Comparison of ENCODE assay signal across 8 cellular contexts in the genomic region with DNA sequence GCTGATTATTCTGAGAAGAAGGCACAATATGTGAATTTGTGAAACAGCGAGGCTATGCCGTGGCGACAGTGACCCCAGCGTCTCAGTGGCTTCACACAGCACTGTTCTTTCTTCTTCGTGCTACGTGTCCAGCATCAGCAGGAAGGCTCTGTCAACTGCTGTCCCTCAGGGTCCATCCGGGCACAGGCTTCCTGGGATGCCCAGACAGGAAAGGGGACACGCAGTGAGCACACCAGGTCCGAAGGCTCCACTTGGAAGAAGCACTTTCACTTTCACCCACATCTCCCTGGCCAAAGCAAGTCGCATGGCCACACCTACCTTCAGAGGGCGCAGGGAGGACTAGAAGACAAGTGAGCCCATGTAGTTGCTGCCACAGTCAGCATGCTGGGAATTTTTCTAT. TPM values are rescaled to one million over a fixed set of nuclear protein-coding genes. Genes with fewer than 3 reads are reported as not detected.
A peak's percentile ranks its signal among the peaks of the same experiment; 100 is the strongest.
DNase-seq lines count a peak whose midpoint lies in the region; ATAC-seq and TF ChIP-seq lines count a peak whose summit lies in the region.

No MANE protein-coding gene starts in this region.

- peak overlapping the region; percentile 14 for H3K4me2 ChIP-seq in mammary epithelial cell (ENCODE audit: insufficient read depth, low read depth, low read length)

- TF ChIP-seq CTCF in Peyer's patch (IDR thresholded peaks at IDR 0.05): peak in 3 of 6 experiments; percentile 31 to 37 (median 36)
- no peak for TF ChIP-seq CTCF in mammary epithelial cell (conservative IDR thresholded peaks at IDR 0.05 in 1 of 2, IDR thresholded peaks at IDR 0.05 in 1 of 2; ENCODE audit: extremely low read depth in 1 of 2, insufficient read depth in 1 of 2, low read depth in 1 of 2, low read length in 2 of 2)
- TF ChIP-seq CTCF in foreskin keratinocyte (conservative IDR thresholded peaks at IDR 0.05): no peak

- H3K36me3 Mint-ChIP-seq in naive B cell: no peaks in the 10 kb centered on the region

- no TSS peak for BruUV-seq in mammary epithelial cell (replicated peaks; lab: Mats Ljungman, UMichigan)

- peak; percentile 59 for DNase-seq in GM03348 (ENCODE audit: low spot score)
- DNase-seq in Peyer's patch: peak in 2 of 3 donors; percentile 30 to 79
- no peak for DNase-seq in mammary epithelial cell
- DNase-seq in naive B cell: peak; percentile 10
- no peak for DNase-seq in foreskin keratinocyte

- ATAC-seq in HG03342 (IDR thresholded peaks at IDR 0.05; ENCODE audit: unreplicated experiment) (peak; percentile 84), naive B cell (ENCODE audit: low read depth in 2 of 2) (peak; percentile 45 to 46), HG03469 (IDR thresholded peaks at IDR 0.05; ENCODE audit: unreplicated experiment) (no peak), esophagus mucosa (no peak), foreskin keratinocyte (no peak)

- dilution Hi-C loops in mammary epithelial cell (cut with HindIII; ENCODE audit: low sequenced_read_pairs): no loop called here

- intact Hi-C loops in mammary epithelial cell (cut with micrococcal nuclease): no loop called here

- no peaks in the 10 kb centered on the region for H4K20me1 ChIP-seq in mammary epithelial cell (ENCODE audit: insufficient read depth, low read length)

- CTCF ChIA-PET in mammary epithelial cell (lab: Charles Lee; ENCODE audit: low non-redundant PET): no interaction called here

- in situ Hi-C loops in mammary epithelial cell (cut with MboI; ENCODE audit: low sequenced_read_pairs in 2 of 2): no loop called here

- peak overlapping the region in 5 of 6 donors; percentile 26 to 87 (median 34) for H3K27ac Mint-ChIP-seq in naive B cell

- H3K27me3 ChIP-seq in Peyer's patch (no peaks in the 10 kb centered on the region), mammary epithelial cell (ENCODE audit: insufficient read depth, low read length) (no peaks in the 10 kb centered on the region), foreskin keratinocyte (no peaks in the 10 kb centered on the region)

- no peak overlapping the region for H2AFZ ChIP-seq in mammary epithelial cell (ENCODE audit: low read depth, low read length)

- no peak for TF ChIP-seq POLR2A in Peyer's patch (IDR thresholded peaks at IDR 0.05)

- H3K9me3 ChIP-seq in Peyer's patch (no peaks in the 10 kb centered on the region), mammary epithelial cell (replicated peaks; ENCODE audit: insufficient read depth, low read length) (no peaks in the 10 kb centered on the region)

- 75% methylated on average over 10 of the region's 11 CpGs for WGBS in mammary epithelial cell (ENCODE audit: low coverage, missing lambda C conversion rate)

- H3K4me3 Mint-ChIP-seq in naive B cell: peak overlapping the region; percentile 81 to 96 (median 92)

- peak overlapping the region; percentile 34 to 59 (median 48) for H3K4me3 ChIP-seq in Peyer's patch
- no peak overlapping the region for H3K4me3 ChIP-seq in mammary epithelial cell (replicated peaks in 1 of 3; ENCODE audit: insufficient read depth in 1 of 3, low read depth in 2 of 3, low read length in 3 of 3)

- no peaks in the 10 kb centered on the region for H3K36me3 ChIP-seq in Peyer's patch
- no peaks in the 10 kb centered on the region for H3K36me3 ChIP-seq in mammary epithelial cell (ENCODE audit: insufficient read depth, low read length)

- peaks cover 8 to 12% (median 10%) of the 10 kb centered on the region in 3 donors for H3K4me1 Mint-ChIP-seq in naive B cell

- peak overlapping the region in 1 of 4 donors; percentile 12 for H3K27ac ChIP-seq in Peyer's patch
- no peak overlapping the region for H3K27ac ChIP-seq in mammary epithelial cell (ENCODE audit: insufficient read depth, low read depth, low read length)
- no peak overlapping the region for H3K27ac ChIP-seq in foreskin keratinocyte

- H3K9me3 Mint-ChIP-seq in naive B cell: peaks cover 0 to 4% (median 0%) of the 10 kb centered on the region in 7 donors

- H3K27me3 Mint-ChIP-seq in naive B cell: peaks cover 6 to 18% (median 18%) of the 10 kb centered on the region in 3 donors

- no peaks in the 10 kb centered on the region for H3K79me2 ChIP-seq in mammary epithelial cell (ENCODE audit: insufficient read depth, low read length)

- no peak overlapping the region for H3K9ac ChIP-seq in mammary epithelial cell (ENCODE audit: insufficient read depth, low read length)

- H3K4me1 ChIP-seq in Peyer's patch (no peaks in the 10 kb centered on the region), mammary epithelial cell (ENCODE audit: insufficient read depth, low read length) (no peaks in the 10 kb centered on the region), foreskin keratinocyte (no peaks in the 10 kb centered on the region)

RNA-seq across cellular contexts. Expression of gene PTGR3, which starts 47.3 kb away (rescaled TPM):
- total RNA-seq in Peyer's patch (10 to 100 TPM; 19.6 to 24.1 (median 20.8) TPM), mammary epithelial cell (10 to 100 TPM; 15.2 to 29.4 TPM), esophagus mucosa (21.2 TPM), foreskin keratinocyte (13.9 and 14.4 TPM in 2 replicates)
- polyA plus RNA-seq in mammary epithelial cell (31.3 TPM), naive B cell (ENCODE audit: low read depth in 6 of 6) (10 to 100 TPM; 14.7 to 36.8 (median 22.5) TPM), foreskin keratinocyte (11.8 and 12.5 TPM in 2 replicates)
- 27.9 TPM for polyA minus RNA-seq in mammary epithelial cell

RNA-seq across cellular contexts. Expression of gene TSHZ1, which starts 49.0 kb away (rescaled TPM):
- total RNA-seq in Peyer's patch: 10 to 100 TPM; 12.4 to 34.8 (median 28.4) TPM
- 1 to 10 TPM; 4.7 to 8.1 TPM for total RNA-seq in mammary epithelial cell
- polyA plus RNA-seq in mammary epithelial cell: 2.0 TPM
- polyA minus RNA-seq in mammary epithelial cell: 7.0 TPM
- polyA plus RNA-seq in naive B cell (ENCODE audit: low read depth in 6 of 6): 1 to 10 TPM in 5 of 6 donors, under 1 TPM in 1; 0.41 to 2.2 (median 1.7) TPM
- 9.2 TPM for total RNA-seq in esophagus mucosa
- 8.2 and 9.2 TPM in 2 replicates for total RNA-seq in foreskin keratinocyte
- polyA plus RNA-seq in foreskin keratinocyte: 2.5 and 2.9 TPM in 2 replicates

Comparison
In these comparisons a context has a peak if more than half of its experiments do, and no peak if none do; other contexts are left out.
1. DNase-seq: peak in GM03348 (single experiment), Peyer's patch (2 of 3) and naive B cell (single experiment); none in mammary epithelial cell (single experiment) and foreskin keratinocyte (0 of 2).
2. ATAC-seq: peak in HG03342 (single experiment) and naive B cell (2 of 2); none in HG03469 (single experiment), esophagus mucosa (single experiment) and foreskin keratinocyte (single experiment).
3. H3K4me3 ChIP-seq: peak in Peyer's patch (4 of 4); none in mammary epithelial cell (0 of 3).